ENCODE assay signal across 30 cellular contexts in the genomic region with DNA sequence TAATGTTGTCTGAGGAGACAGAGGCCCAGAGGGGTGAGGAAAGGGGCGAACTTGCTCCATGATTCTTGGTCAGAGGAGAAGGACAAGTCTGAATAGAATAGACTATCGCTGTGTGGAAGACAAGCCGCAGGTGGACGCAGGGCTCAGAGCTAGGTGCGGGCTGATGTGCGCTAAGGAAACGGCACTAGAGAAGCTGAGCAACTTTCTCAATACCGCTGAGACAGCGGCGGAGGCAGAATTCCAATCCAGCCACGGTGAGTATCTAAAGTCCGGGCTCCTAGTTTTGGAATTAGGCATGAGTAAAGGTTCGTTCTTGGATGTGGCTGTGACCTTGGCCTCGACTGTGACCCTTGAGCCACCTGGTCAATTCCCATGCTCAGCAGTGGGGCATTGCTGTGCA. TPM values are rescaled to one million over a fixed set of nuclear protein-coding genes. Genes with fewer than 3 reads are reported as not detected.
"Had no signal": no experiment of that assay in that cellular context is flagged by ENCODE, and none has a peak within 500 bp of the region (broad histone marks: within the 10 kb centered on the region; RNA-seq: fewer than 3 reads in every experiment).

No MANE protein-coding gene starts in this region.

- H3K27ac ChIP-seq: heart right ventricle, hepatocyte, left ventricle myocardium inferior, ovary, prostate gland, suprapubic skin, transverse colon, uterus had no signal

- H3K27me3 ChIP-seq: hepatocyte, ovary, transverse colon, uterus had no signal

- H3K4me2 ChIP-seq: hepatocyte had no signal

- H3K36me3 Mint-ChIP-seq: naive thymus-derived CD4-positive, alpha-beta T cell; natural killer cell treated with Interleukin-12 subunit alpha and Interleukin-12 subunit beta and Interleukin-15 and Interleukin-18, amount 100 ng/mL, for 72 hours; stimulated activated effector memory CD8-positive, alpha-beta T cell treated with anti-CD3 and anti-CD28 coated beads, Interleukin-12 subunit alpha, Interleukin-12 subunit beta, amount 100 ng/mL, for 72 hours had no signal

- ATAC-seq: heart right ventricle; mucosa of descending colon; naive thymus-derived CD4-positive, alpha-beta T cell; natural killer cell treated with Interleukin-12 subunit alpha and Interleukin-12 subunit beta and Interleukin-15 and Interleukin-18, amount 100 ng/mL, for 72 hours; right cardiac atrium; sciatic nerve; stimulated activated effector memory CD8-positive, alpha-beta T cell treated with anti-CD3 and anti-CD28 coated beads, Interleukin-12 subunit alpha, Interleukin-12 subunit beta, amount 100 ng/mL, for 72 hours had no signal

- H3K9me3 ChIP-seq: heart right ventricle, left ventricle myocardium inferior, mucosa of descending colon, ovary, prostate gland, suprapubic skin, transverse colon, uterus had no signal

- H2AFZ ChIP-seq: hepatocyte had no signal

- DNase-seq: heart right ventricle; islet precursor cell; left ventricle myocardium inferior; midbrain; mucosa of descending colon; naive thymus-derived CD4-positive, alpha-beta T cell; ovary; retina; right cardiac atrium; small intestine; stimulated activated CD4-positive, alpha-beta T cell treated with anti-CD3 and anti-CD28 coated beads, Interleukin-12 subunit alpha, Interleukin-12 subunit beta, amount 100 ng/mL, for 4 hours; stimulated activated CD4-positive, alpha-beta T cell treated with anti-CD3 and anti-CD28 coated beads, Interleukin-15, amount 100 ng/mL, for 24 hours; stimulated activated CD4-positive, alpha-beta T cell treated with anti-CD3 and anti-CD28 coated beads, Interleukin-2, amount 100 ng/mL, for 24 hours; stimulated activated CD4-positive, alpha-beta T cell treated with anti-CD3 and anti-CD28 coated beads, Interleukin-4, amount 100 ng/mL, for 24 hours; stimulated activated naive CD4-positive, alpha-beta T cell; transverse colon; uterus had no signal

- H3K4me1 Mint-ChIP-seq: naive thymus-derived CD4-positive, alpha-beta T cell; stimulated activated effector memory CD8-positive, alpha-beta T cell treated with anti-CD3 and anti-CD28 coated beads, Interleukin-12 subunit alpha, Interleukin-12 subunit beta, amount 100 ng/mL, for 72 hours had no signal

- H3K4me3 Mint-ChIP-seq: naive thymus-derived CD4-positive, alpha-beta T cell; natural killer cell treated with Interleukin-12 subunit alpha and Interleukin-12 subunit beta and Interleukin-15 and Interleukin-18, amount 100 ng/mL, for 72 hours; stimulated activated effector memory CD8-positive, alpha-beta T cell treated with anti-CD3 and anti-CD28 coated beads, Interleukin-12 subunit alpha, Interleukin-12 subunit beta, amount 100 ng/mL, for 72 hours; stimulated activated naive CD8-positive, alpha-beta T cell treated with anti-CD3 and anti-CD28 coated beads, Interleukin-15, Interleukin-2, amounts not matched to agents 100 ng/mL and 50 ng/mL, for 24 hours had no signal

- FAIRE-seq: small intestine had no signal

- H3K9me3 Mint-ChIP-seq: natural killer cell treated with Interleukin-12 subunit alpha and Interleukin-12 subunit beta and Interleukin-15 and Interleukin-18, amount 100 ng/mL, for 72 hours; stimulated activated effector memory CD8-positive, alpha-beta T cell treated with anti-CD3 and anti-CD28 coated beads, Interleukin-12 subunit alpha, Interleukin-12 subunit beta, amount 100 ng/mL, for 72 hours; stimulated activated naive CD8-positive, alpha-beta T cell treated with anti-CD3 and anti-CD28 coated beads, Interleukin-15, Interleukin-2, amounts not matched to agents 100 ng/mL and 50 ng/mL, for 24 hours had no signal

- H3K36me3 ChIP-seq: heart right ventricle, left ventricle myocardium inferior, ovary, prostate gland, suprapubic skin, transverse colon, uterus had no signal

- H3K79me2 ChIP-seq: hepatocyte had no signal

- H3K4me3 ChIP-seq: heart right ventricle, hepatocyte, left ventricle myocardium inferior, lung, mucosa of descending colon, ovary, prostate gland, suprapubic skin, transverse colon, uterus had no signal

- H3K4me1 ChIP-seq: heart right ventricle, left ventricle myocardium inferior, transverse colon, uterus had no signal

- H3K27ac Mint-ChIP-seq: natural killer cell treated with Interleukin-12 subunit alpha and Interleukin-12 subunit beta and Interleukin-15 and Interleukin-18, amount 100 ng/mL, for 72 hours; stimulated activated effector memory CD8-positive, alpha-beta T cell treated with anti-CD3 and anti-CD28 coated beads, Interleukin-12 subunit alpha, Interleukin-12 subunit beta, amount 100 ng/mL, for 72 hours; stimulated activated naive CD8-positive, alpha-beta T cell treated with anti-CD3 and anti-CD28 coated beads, Interleukin-15, Interleukin-2, amounts not matched to agents 100 ng/mL and 50 ng/mL, for 24 hours had no signal

RNA-seq across cellular contexts. Expression of a gene that starts 47.8 kb away (rescaled TPM):
- total RNA-seq: kidney epithelial cell; left ventricle myocardium inferior; myocyte; naive thymus-derived CD4-positive, alpha-beta T cell; natural killer cell treated with Interleukin-12 subunit alpha and Interleukin-12 subunit beta and Interleukin-15 and Interleukin-18, amount 100 ng/mL, for 72 hours; omental fat pad; right cardiac atrium; subcutaneous adipose tissue had no signal
- polyA plus RNA-seq: heart right ventricle; naive thymus-derived CD4-positive, alpha-beta T cell; neural cell; right cardiac atrium had no signal
